In the genomic region with DNA sequence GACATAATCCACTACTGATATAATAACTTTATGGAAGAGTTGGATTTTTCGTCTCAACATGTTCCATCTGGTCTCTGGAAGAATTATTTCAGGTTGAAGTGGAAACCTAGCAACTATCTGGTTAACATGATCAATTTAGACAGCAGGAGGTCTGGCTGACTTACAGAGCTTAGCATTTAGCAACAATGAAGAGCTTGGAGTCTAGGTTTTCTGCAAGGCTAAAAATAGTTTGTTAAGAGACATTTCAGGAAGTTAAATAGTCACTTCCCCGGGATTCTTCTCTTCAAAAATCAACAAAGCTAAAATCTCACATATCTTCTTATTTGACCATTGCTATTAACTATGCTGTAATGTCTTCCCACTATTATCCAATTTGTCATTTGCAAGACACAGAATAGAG, we compare ENCODE assay signal across 22 cellular contexts.
DNase-seq lines count a peak whose midpoint lies in the region; ATAC-seq and TF ChIP-seq lines count a peak whose summit lies in the region.
"Had no signal": no experiment of that assay in that cellular context is flagged by ENCODE, and none has a peak within 500 bp of the region (broad histone marks: within the 10 kb centered on the region; RNA-seq: fewer than 3 reads in every experiment).

No MANE protein-coding gene starts in this region.

- no peak for TF ChIP-seq POLR2A in gastrocnemius medialis (IDR thresholded peaks at IDR 0.05)

- no peaks in the 10 kb centered on the region for H3K36me3 Mint-ChIP-seq in neural progenitor cell
- H3K36me3 Mint-ChIP-seq in CD4-positive, alpha-beta memory T cell, result no peaks in the 10 kb centered on the region
- H3K36me3 Mint-ChIP-seq: activated naive CD4-positive, alpha-beta T cell treated with anti-CD3 and anti-CD28 coated beads, Interleukin-2, amount 50 U/mL, for 24 hours; T-cell had no signal

- H3K27me3 Mint-ChIP-seq in neural progenitor cell (ENCODE audit: insufficient read depth, low read depth), result no peaks in the 10 kb centered on the region
- peaks cover 0 to 1% of the 10 kb centered on the region in 2 donors for H3K27me3 Mint-ChIP-seq in CD4-positive, alpha-beta memory T cell

- intact Hi-C loops in CD4-positive, alpha-beta memory T cell (cut with micrococcal nuclease), result no loop called here
- intact Hi-C loops in head of caudate nucleus (cut with DNase I), result no loop called here
- intact Hi-C loops in gastrocnemius medialis (cut with DNase I; ENCODE audit: low total_unique reads), result no loop called here

- H3K27me3 ChIP-seq in GM23248 (replicated peaks; ENCODE audit: insufficient read depth) (no peaks in the 10 kb centered on the region), neural progenitor cell (no peaks in the 10 kb centered on the region), gastrocnemius medialis (peaks cover 0 to 3% (median 0%) of the 10 kb centered on the region in 3 donors)
- H3K27me3 ChIP-seq in CD4-positive, alpha-beta memory T cell (ENCODE audit: insufficient read depth, low read length), result no peaks in the 10 kb centered on the region
- H3K27me3 ChIP-seq: BLaER1 had no signal

- H3K4me1 Mint-ChIP-seq in neural progenitor cell, result peaks cover 2% of the 10 kb centered on the region
- H3K4me1 Mint-ChIP-seq in CD4-positive, alpha-beta memory T cell, result no peaks in the 10 kb centered on the region
- H3K4me1 Mint-ChIP-seq: T-cell had no signal

- DNase-seq in GM23248 (peak; percentile 39), NCI-H146 (lab: John Stamatoyannopoulos, UW) (peak; percentile 53), choroid plexus epithelial cell (ENCODE audit: low read depth) (peak; percentile 86), neural progenitor cell (ENCODE audit: low spot score) (peak; percentile 31), head of caudate nucleus (no peak), gastrocnemius medialis (no peak)
- no peak for DNase-seq in CD4-positive, alpha-beta memory T cell
- DNase-seq: activated CD4-positive, alpha-beta T cell treated with anti-CD3 and anti-CD28 coated beads, Interleukin-2, amount 50 U/mL, for 48 hours; activated T-cell treated with anti-CD3 and anti-CD28 coated beads for 4 hours; DMS 273 treated with DMSO at 0.1 percent for 48 hours; GF-D8; islet precursor cell; Karpas-422; NCI-H1436; NCI-H226; T-cell; WERI-Rb-1 had no signal

- H3K79me2 ChIP-seq in GM23248 (ENCODE audit: insufficient read depth) (no peaks in the 10 kb centered on the region), neural progenitor cell (ENCODE audit: low read depth) (no peaks in the 10 kb centered on the region)

- 57 to 60% methylated on average over 2 of the region's 2 CpGs for WGBS in GM23248 (ENCODE audit: low coverage in 1 of 2, low lambda C conversion rate in 2 of 2, missing lambda C conversion rate in 2 of 2), 2 experiments

- in situ Hi-C loops in GM23248 (cut with MboI) (no loop called here), gastrocnemius medialis (cut with MboI; ENCODE audit: low sequenced_read_pairs in 4 of 4) (no loop called here)

- H3K27ac ChIP-seq in GM23248 (peak overlapping the region; percentile 98), neural progenitor cell (no peak overlapping the region), gastrocnemius medialis (no peak overlapping the region)
- H3K27ac ChIP-seq in CD4-positive, alpha-beta memory T cell (ENCODE audit: low read depth, low read length), result no peak overlapping the region
- H3K27ac ChIP-seq: BLaER1, RWPE1, WERI-Rb-1 had no signal

- TF ChIP-seq CTCF in choroid plexus epithelial cell (conservative IDR thresholded peaks at IDR 0.05; ENCODE audit: low read depth, low read length) (no peak), neural progenitor cell (IDR thresholded peaks at IDR 0.05) (no peak), gastrocnemius medialis (IDR thresholded peaks at IDR 0.05 in 4 of 5, conservative IDR thresholded peaks at IDR 0.05 in 1 of 5) (no peak)

- H3K9ac ChIP-seq in GM23248 (no peak overlapping the region), neural progenitor cell (no peak overlapping the region)
- H3K9ac ChIP-seq: BLaER1 had no signal

- H3K36me3 ChIP-seq in GM23248 (ENCODE audit: low read depth) (no peaks in the 10 kb centered on the region), neural progenitor cell (no peaks in the 10 kb centered on the region), gastrocnemius medialis (no peaks in the 10 kb centered on the region)
- H3K36me3 ChIP-seq in CD4-positive, alpha-beta memory T cell (ENCODE audit: insufficient read depth, low read length), result no peaks in the 10 kb centered on the region
- H3K36me3 ChIP-seq: BLaER1, WERI-Rb-1 had no signal

- peaks cover 7% of the 10 kb centered on the region for H3K9me3 Mint-ChIP-seq in neural progenitor cell
- peaks cover 0 to 7% (median 2%) of the 10 kb centered on the region in 8 donors for H3K9me3 Mint-ChIP-seq in CD4-positive, alpha-beta memory T cell
- H3K9me3 Mint-ChIP-seq: activated naive CD4-positive, alpha-beta T cell treated with anti-CD3 and anti-CD28 coated beads, Interleukin-2, amount 50 U/mL, for 24 hours had no signal

- CTCF ChIA-PET in CD4-positive, alpha-beta memory T cell (lab: Charles Lee; ENCODE audit: partially characterized antibody), result no interaction called here

- no peak overlapping the region for H3K4me2 ChIP-seq in GM23248 (ENCODE audit: unreplicated experiment)
- no peak overlapping the region for H3K4me2 ChIP-seq in neural progenitor cell
- H3K4me2 ChIP-seq: BLaER1 had no signal

- POLR2A ChIA-PET in CD4-positive, alpha-beta memory T cell (lab: Charles Lee; ENCODE audit: partially characterized antibody), result interaction anchor here (0.6 kb wide), 1 partner anchor 181 kb away, joined by 3 read pairs; no protein-coding TSS in a partner anchor

- H3K27ac Mint-ChIP-seq in neural progenitor cell, result no peak overlapping the region
- H3K27ac Mint-ChIP-seq in CD4-positive, alpha-beta memory T cell, result no peak overlapping the region
- H3K27ac Mint-ChIP-seq: activated naive CD4-positive, alpha-beta T cell treated with anti-CD3 and anti-CD28 coated beads, Interleukin-2, amount 50 U/mL, for 24 hours; nephron; T-cell had no signal

- H3K4me1 ChIP-seq in GM23248 (ENCODE audit: insufficient read depth) (peaks cover 48% of the 10 kb centered on the region), neural progenitor cell (no peaks in the 10 kb centered on the region), gastrocnemius medialis (no peaks in the 10 kb centered on the region)
- no peaks in the 10 kb centered on the region for H3K4me1 ChIP-seq in CD4-positive, alpha-beta memory T cell (ENCODE audit: insufficient read depth, low read length)
- H3K4me1 ChIP-seq: BLaER1 had no signal

- no peak overlapping the region for H3K4me3 ChIP-seq in GM23248
- H3K4me3 ChIP-seq in choroid plexus epithelial cell (ENCODE audit: low read depth, low read length), result no peak overlapping the region
- H3K4me3 ChIP-seq in neural progenitor cell, result no peak overlapping the region
- H3K4me3 ChIP-seq in CD4-positive, alpha-beta memory T cell (ENCODE audit: low read length in 2 of 2), result no peak overlapping the region
- no peak overlapping the region for H3K4me3 ChIP-seq in gastrocnemius medialis
- H3K4me3 ChIP-seq: BLaER1, GM12878 had no signal

- H3K4me3 Mint-ChIP-seq in neural progenitor cell, result no peak overlapping the region
- no peak overlapping the region for H3K4me3 Mint-ChIP-seq in CD4-positive, alpha-beta memory T cell
- H3K4me3 Mint-ChIP-seq: activated naive CD4-positive, alpha-beta T cell treated with anti-CD3 and anti-CD28 coated beads, Interleukin-2, amount 50 U/mL, for 24 hours; nephron; T-cell had no signal

- H3K9me3 ChIP-seq in GM23248 (ENCODE audit: low read depth) (no peaks in the 10 kb centered on the region), neural progenitor cell (ENCODE audit: low read depth) (peaks cover 15% of the 10 kb centered on the region), gastrocnemius medialis (peaks cover 0 to 4% (median 0%) of the 10 kb centered on the region in 3 donors)
- no peaks in the 10 kb centered on the region for H3K9me3 ChIP-seq in CD4-positive, alpha-beta memory T cell (ENCODE audit: control insufficient read depth in 1 of 2, low read length in 2 of 2)

- ATAC-seq in gastrocnemius medialis, result no peak
- ATAC-seq: GM12878, T-cell had no signal

- H4K20me1 ChIP-seq in GM23248 (ENCODE audit: insufficient read depth) (no peaks in the 10 kb centered on the region), neural progenitor cell (ENCODE audit: low read depth) (no peaks in the 10 kb centered on the region)
- H4K20me1 ChIP-seq: BLaER1 had no signal

- 0 out of 2 replicates have a peak overlapping the region, but pooled peaks have one; percentile 35 for H2AFZ ChIP-seq in GM23248
- H2AFZ ChIP-seq in neural progenitor cell (replicated peaks), result no peak overlapping the region

- H3F3A ChIP-seq in GM23248 (ENCODE audit: insufficient read depth) (peaks cover 39% of the 10 kb centered on the region), neural progenitor cell (ENCODE audit: low read depth) (no peaks in the 10 kb centered on the region)

- no peaks in the 10 kb centered on the region for H3K9me2 ChIP-seq in GM23248 (ENCODE audit: insufficient read depth)

Comparison
In these comparisons a context has a peak if more than half of its experiments do, and no peak if none do; other contexts are left out.
1. DNase-seq: peak in GM23248 (single experiment), NCI-H146 (single experiment), choroid plexus epithelial cell (single experiment) and neural progenitor cell (single experiment); none in CD4-positive, alpha-beta memory T cell (0 of 5), head of caudate nucleus (0 of 42) and gastrocnemius medialis (0 of 2).